Comparison of ENCODE assay signal across 8 cellular contexts in the genomic region with DNA sequence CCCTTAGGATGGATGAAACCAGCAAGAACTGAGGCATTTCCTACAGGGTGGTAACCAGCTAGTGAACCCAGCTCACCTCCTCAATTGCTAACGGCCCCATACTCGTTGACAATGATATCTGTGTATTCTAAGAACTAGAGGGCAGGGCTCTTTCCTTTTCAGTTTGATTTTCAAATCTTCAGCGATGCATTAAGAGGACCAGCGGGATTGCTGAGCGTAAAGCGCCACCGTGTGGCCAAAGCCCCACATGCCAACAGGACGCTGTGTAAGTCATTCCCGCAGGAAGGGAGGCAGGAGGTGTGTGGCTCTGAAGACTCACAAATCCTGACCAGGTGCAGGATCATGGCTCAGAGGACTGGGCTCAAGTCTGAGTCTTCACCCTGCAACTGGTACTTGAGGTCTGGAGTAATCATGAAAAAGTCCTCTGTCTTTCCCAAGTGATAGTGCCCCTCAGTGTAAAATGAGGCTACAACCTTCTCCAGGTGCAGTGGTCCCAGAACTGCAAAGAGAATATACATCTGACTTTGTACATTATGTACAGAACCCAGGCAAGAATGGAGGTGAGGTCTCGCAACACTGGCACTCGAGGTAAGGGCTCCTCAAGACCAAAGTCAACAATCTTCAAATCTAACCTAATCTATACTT. TPM values are rescaled to one million over a fixed set of nuclear protein-coding genes. Genes with fewer than 3 reads are reported as not detected.
DNase-seq lines count a peak whose midpoint lies in the region; ATAC-seq and TF ChIP-seq lines count a peak whose summit lies in the region.

No MANE protein-coding gene starts in this region.

- H3K4me1 ChIP-seq in left lung = peaks cover 0 to 28% of the 10 kb centered on the region in 2 donors

- TF ChIP-seq CTCF in chondrocyte (IDR thresholded peaks at IDR 0.05) = peak; percentile 97
- peak; percentile 92 to 94 for TF ChIP-seq CTCF in left lung (IDR thresholded peaks at IDR 0.05)

- peak; percentile 80 for DNase-seq in AG20443 (ENCODE audit: low spot score)
- peak; percentile 64 for DNase-seq in NCI-H446 treated with DMSO at 0.1 percent for 48 hours (lab: John Stamatoyannopoulos, UW)
- DNase-seq in activated CD4-positive, alpha-beta T cell treated with anti-CD3 and anti-CD28 coated beads for 24 hours (ENCODE audit: low read depth in 2 of 2) = peak; percentile 68 to 74
- no peak for DNase-seq in chondrocyte (ENCODE audit: low spot score)
- DNase-seq in left lung = peak; percentile 81 to 94
- peak; percentile 71 for DNase-seq in stimulated activated CD4-positive, alpha-beta T cell treated with anti-CD3 and anti-CD28 coated beads, Interleukin-4, amount 100 ng/mL, for 48 hours (ENCODE audit: low read depth in 2 of 2)

- H3K27me3 ChIP-seq in left lung = peaks cover 0 to 10% of the 10 kb centered on the region in 2 donors

- peaks cover 5% of the 10 kb centered on the region for H3K27me3 Mint-ChIP-seq in chondrocyte (ENCODE audit: low read depth)

- ATAC-seq in GM18907 (IDR thresholded peaks at IDR 0.05; ENCODE audit: unreplicated experiment) (peak; percentile 84), HG03342 (IDR thresholded peaks at IDR 0.05; ENCODE audit: unreplicated experiment) (peak; percentile 82), left lung (peak; percentile 95)

- H3K9me3 Mint-ChIP-seq in chondrocyte (ENCODE audit: low read depth) = peaks cover 6% of the 10 kb centered on the region

- H3K4me1 Mint-ChIP-seq in chondrocyte (ENCODE audit: low read depth) = peaks cover 25% of the 10 kb centered on the region

- H3K27ac ChIP-seq in left lung = no peak overlapping the region

- H3K4me3 Mint-ChIP-seq in chondrocyte (ENCODE audit: unreplicated experiment) = no peak overlapping the region

- H3K4me3 ChIP-seq in left lung = no peak overlapping the region

- H3K27ac Mint-ChIP-seq in chondrocyte (ENCODE audit: unreplicated experiment) = no peak overlapping the region

- intact Hi-C loops in left lung (cut with DNase I) = no loop called here

- H3K9me3 ChIP-seq in left lung = no peaks in the 10 kb centered on the region

- no peaks in the 10 kb centered on the region for H3K36me3 ChIP-seq in left lung

- peaks cover 5% of the 10 kb centered on the region for H3K36me3 Mint-ChIP-seq in chondrocyte (ENCODE audit: low read depth)

RNA-seq across cellular contexts. Expression of a gene that starts 40.9 kb away (rescaled TPM):
- total RNA-seq in chondrocyte (not detected in 3 replicates), left lung (under 1 TPM in 1 of 2 donors, not detected in 1; 0.16 TPM)
